ENCODE assay signal across 21 cellular contexts in the genomic region with DNA sequence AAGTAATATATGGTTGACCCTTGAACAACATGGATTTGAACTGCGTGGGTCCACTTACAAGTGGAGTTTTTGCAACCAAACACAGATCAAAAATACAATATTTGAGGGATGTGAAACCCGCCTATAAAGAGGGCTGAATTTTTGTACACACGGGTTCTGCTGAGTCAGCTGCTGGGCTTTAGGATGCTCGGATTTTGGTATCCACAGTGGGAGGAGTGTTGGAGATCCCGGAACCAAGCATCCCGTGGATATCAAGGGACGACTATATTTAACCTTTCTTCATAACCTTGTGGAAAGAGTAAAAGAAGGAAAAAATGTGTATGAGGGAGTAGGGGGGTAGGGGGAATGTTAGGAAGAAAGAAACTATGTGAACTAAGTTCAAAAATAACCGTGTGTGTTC. TPM values are rescaled to one million over a fixed set of nuclear protein-coding genes. Genes with fewer than 3 reads are reported as not detected.
DNase-seq lines count a peak whose midpoint lies in the region; ATAC-seq and TF ChIP-seq lines count a peak whose summit lies in the region.
"Had no signal": no experiment of that assay in that cellular context is flagged by ENCODE, and none has a peak within 500 bp of the region (broad histone marks: within the 10 kb centered on the region; RNA-seq: fewer than 3 reads in every experiment).

No MANE protein-coding gene starts in this region.

- H2AFZ ChIP-seq in GM23338 = peak overlapping the region; percentile 23; the same call in 1 of the 2 replicates

- WGBS in liver = 60% methylated on average over 8 of the region's 8 CpGs
- 64 to 75% (median 67%) methylated on average over 8 of the region's 8 CpGs for WGBS in spleen, 5 donors

- ATAC-seq in GM23338 = no peak
- no peak for ATAC-seq in GM18519 (IDR thresholded peaks at IDR 0.05; ENCODE audit: low FRiP score, unreplicated experiment)
- ATAC-seq: GM12878 had no signal

- no peak overlapping the region for H3K9ac ChIP-seq in liver (ENCODE audit: low read depth in 1 of 2, low read length in 2 of 2)

- no peaks in the 10 kb centered on the region for H4K20me1 ChIP-seq in GM23338 (replicated peaks; ENCODE audit: insufficient read depth)

- H3K9me3 Mint-ChIP-seq in GM23338 = no peaks in the 10 kb centered on the region

- H3K27me3 ChIP-seq in GM23338 (ENCODE audit: insufficient read depth) (no peaks in the 10 kb centered on the region), liver (ENCODE audit: control insufficient read depth in 4 of 4, insufficient read depth in 4 of 4, low read length in 3 of 4) (no peaks in the 10 kb centered on the region), spleen (replicated peaks in 1 of 7) (no peaks in the 10 kb centered on the region), WERI-Rb-1 (ENCODE audit: insufficient read depth, low read depth, severe bottlenecking) (no peaks in the 10 kb centered on the region)
- H3K27me3 ChIP-seq: BE2C, Peyer's patch, SJSA1 had no signal

- DNase-seq in GM23338 (ENCODE audit: low spot score) = no peak
- peak; percentile 21 for DNase-seq in dermis blood vessel endothelial cell
- DNase-seq in spleen = no peak
- DNase-seq in DMS153 treated with DMSO at 0.1 percent for 48 hours (lab: John Stamatoyannopoulos, UW; ENCODE audit: unreplicated experiment) = no peak
- no peak for DNase-seq in WERI-Rb-1
- no peak for DNase-seq in NCI-H1930 (lab: John Stamatoyannopoulos, UW)
- DNase-seq: BE2C; CD4-positive, CD25-positive, alpha-beta regulatory T cell; COR-L47; DMS 273 treated with DMSO at 0.1 percent for 48 hours; GF-D8; GOT3; Karpas-422; NCI-H1436; NCI-H2029 treated with DMSO at 0.1 percent for 48 hours; NK-92 treated with Interleukin-12 subunit alpha and Interleukin-12 subunit beta, amount 100 ng/mL, for 24 hours; Peyer's patch had no signal

- no peaks in the 10 kb centered on the region for H3K79me2 ChIP-seq in GM23338 (replicated peaks; ENCODE audit: insufficient read depth)

- H3K9me3 ChIP-seq in liver (ENCODE audit: control insufficient read depth in 4 of 4, low read length in 3 of 4) (no peaks in the 10 kb centered on the region), spleen (no peaks in the 10 kb centered on the region), WERI-Rb-1 (ENCODE audit: severe bottlenecking) (no peaks in the 10 kb centered on the region)
- H3K9me3 ChIP-seq: BE2C, Peyer's patch, SJSA1 had no signal

- H3K9me2 ChIP-seq in GM23338 (ENCODE audit: insufficient read depth) = no peaks in the 10 kb centered on the region

- H3K4me3 ChIP-seq in GM23338 (no peak overlapping the region), liver (ENCODE audit: low read depth in 1 of 3, low read length in 3 of 3) (no peak overlapping the region), spleen (no peak overlapping the region), WERI-Rb-1 (ENCODE audit: low read depth, low read length) (no peak overlapping the region)
- H3K4me3 ChIP-seq: GM12878, Peyer's patch, SJSA1 had no signal

- intact Hi-C loops in spleen (cut with DNase I; ENCODE audit: low total_unique reads) = no loop called here

- H3K4me3 Mint-ChIP-seq in GM23338 = no peak overlapping the region
- H3K4me3 Mint-ChIP-seq: CD4-positive, CD25-positive, alpha-beta regulatory T cell had no signal

- no peak overlapping the region for H3K27ac Mint-ChIP-seq in GM23338
- H3K27ac Mint-ChIP-seq: CD4-positive, CD25-positive, alpha-beta regulatory T cell had no signal

- no peak for TF ChIP-seq POLR2A in spleen (IDR thresholded peaks at IDR 0.05)

- TF ChIP-seq RAD21 in liver (IDR thresholded peaks at IDR 0.05) = no peak

- TF ChIP-seq CTCF in GM23338 (conservative IDR thresholded peaks at IDR 0.05; ENCODE audit: low read depth in 2 of 2) (no peak), liver (IDR thresholded peaks at IDR 0.05; ENCODE audit: low read depth, low read length, missing input control) (no peak), spleen (IDR thresholded peaks at IDR 0.05 in 8 of 11, conservative IDR thresholded peaks at IDR 0.05 in 3 of 11) (no peak), WERI-Rb-1 (IDR thresholded peaks at IDR 0.05; ENCODE audit: low read depth, low read length) (no peak)

- no peaks in the 10 kb centered on the region for H3K4me1 Mint-ChIP-seq in GM23338
- H3K4me1 Mint-ChIP-seq: CD4-positive, CD25-positive, alpha-beta regulatory T cell had no signal

- H3K27ac ChIP-seq in GM23338 (ENCODE audit: low read depth) (no peak overlapping the region), liver (ENCODE audit: low read depth in 1 of 2, low read length in 2 of 2) (peak overlapping the region; percentile 63 to 79), spleen (peak overlapping the region in 7 of 8 donors; percentile 35 to 83 (median 75)), WERI-Rb-1 (no peak overlapping the region)
- H3K27ac ChIP-seq: SJSA1 had no signal

- no peaks in the 10 kb centered on the region for H3K36me3 ChIP-seq in GM23338 (ENCODE audit: insufficient read depth)
- no peaks in the 10 kb centered on the region for H3K36me3 ChIP-seq in liver (ENCODE audit: control insufficient read depth in 4 of 4, insufficient read depth in 3 of 4, low read depth in 1 of 4, low read length in 3 of 4)
- H3K36me3 ChIP-seq in spleen = no peaks in the 10 kb centered on the region
- H3K36me3 ChIP-seq in WERI-Rb-1 = no peaks in the 10 kb centered on the region
- H3K36me3 ChIP-seq: BE2C, Peyer's patch, SJSA1 had no signal

- H3K4me1 ChIP-seq in GM23338 (ENCODE audit: insufficient read depth) = no peaks in the 10 kb centered on the region
- H3K4me1 ChIP-seq in liver (ENCODE audit: control insufficient read depth in 4 of 4, insufficient read depth in 4 of 4, low read length in 3 of 4) = peaks cover 3 to 20% (median 12%) of the 10 kb centered on the region in 4 donors
- H3K4me1 ChIP-seq in spleen = no peaks in the 10 kb centered on the region
- H3K4me1 ChIP-seq: BE2C, Peyer's patch had no signal

- H3K4me2 ChIP-seq in GM23338 = no peak overlapping the region

- no peaks in the 10 kb centered on the region for H3K27me3 Mint-ChIP-seq in GM23338 (ENCODE audit: insufficient read depth, low read depth, poor library complexity)

- no peaks in the 10 kb centered on the region for H3F3A ChIP-seq in GM23338 (replicated peaks; ENCODE audit: low read depth)

- H3K36me3 Mint-ChIP-seq in GM23338 (ENCODE audit: low read depth) = no peaks in the 10 kb centered on the region
- H3K36me3 Mint-ChIP-seq: CD4-positive, CD25-positive, alpha-beta regulatory T cell had no signal

TF ChIP-seq in GM23338, 12 proteins besides CTCF, POLR2A, EP300 and RAD21 (continues in another document):
- TF ChIP-seq CREB1 (CRISPR knock-in tag; IDR thresholded peaks at IDR 0.05; ENCODE audit: low read depth) = no peak

TF ChIP-seq in liver, 16 proteins besides CTCF, POLR2A, EP300 and RAD21:
- TF ChIP-seq, protein P1, sequence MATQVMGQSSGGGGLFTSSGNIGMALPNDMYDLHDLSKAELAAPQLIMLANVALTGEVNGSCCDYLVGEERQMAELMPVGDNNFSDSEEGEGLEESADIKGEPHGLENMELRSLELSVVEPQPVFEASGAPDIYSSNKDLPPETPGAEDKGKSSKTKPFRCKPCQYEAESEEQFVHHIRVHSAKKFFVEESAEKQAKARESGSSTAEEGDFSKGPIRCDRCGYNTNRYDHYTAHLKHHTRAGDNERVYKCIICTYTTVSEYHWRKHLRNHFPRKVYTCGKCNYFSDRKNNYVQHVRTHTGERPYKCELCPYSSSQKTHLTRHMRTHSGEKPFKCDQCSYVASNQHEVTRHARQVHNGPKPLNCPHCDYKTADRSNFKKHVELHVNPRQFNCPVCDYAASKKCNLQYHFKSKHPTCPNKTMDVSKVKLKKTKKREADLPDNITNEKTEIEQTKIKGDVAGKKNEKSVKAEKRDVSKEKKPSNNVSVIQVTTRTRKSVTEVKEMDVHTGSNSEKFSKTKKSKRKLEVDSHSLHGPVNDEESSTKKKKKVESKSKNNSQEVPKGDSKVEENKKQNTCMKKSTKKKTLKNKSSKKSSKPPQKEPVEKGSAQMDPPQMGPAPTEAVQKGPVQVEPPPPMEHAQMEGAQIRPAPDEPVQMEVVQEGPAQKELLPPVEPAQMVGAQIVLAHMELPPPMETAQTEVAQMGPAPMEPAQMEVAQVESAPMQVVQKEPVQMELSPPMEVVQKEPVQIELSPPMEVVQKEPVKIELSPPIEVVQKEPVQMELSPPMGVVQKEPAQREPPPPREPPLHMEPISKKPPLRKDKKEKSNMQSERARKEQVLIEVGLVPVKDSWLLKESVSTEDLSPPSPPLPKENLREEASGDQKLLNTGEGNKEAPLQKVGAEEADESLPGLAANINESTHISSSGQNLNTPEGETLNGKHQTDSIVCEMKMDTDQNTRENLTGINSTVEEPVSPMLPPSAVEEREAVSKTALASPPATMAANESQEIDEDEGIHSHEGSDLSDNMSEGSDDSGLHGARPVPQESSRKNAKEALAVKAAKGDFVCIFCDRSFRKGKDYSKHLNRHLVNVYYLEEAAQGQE (IDR thresholded peaks at IDR 0.05) = peak; percentile 11
- TF ChIP-seq YY1 (IDR thresholded peaks at IDR 0.05) = no peak

RNA-seq across cellular contexts. Expression of a gene that starts 10.0 kb away (rescaled TPM):
- total RNA-seq in GM23338 (2014; rRNA removed; shearing (Covaris generic)) = 0.31 and 6.5 TPM in 2 replicates
- polyA plus RNA-seq in GM23338 (2016; fragmentation: Nextera tagmentation; extraction: Ambion mirVana) = 1.9 and 2.6 TPM in 2 replicates
- total RNA-seq in dermis blood vessel endothelial cell = 14.5 and 26.9 TPM in 2 replicates
- total RNA-seq in liver = 10 to 100 TPM in 1 of 2 donors, 1 to 10 TPM in 1; 9.1 to 11.9 TPM
- polyA plus RNA-seq in liver = 10 to 100 TPM; 12.9 to 13.2 TPM
- total RNA-seq in spleen = 10 to 100 TPM; 23.3 to 52.1 (median 28.6) TPM
- 10 to 100 TPM; 11.6 to 28.1 (median 27.5) TPM for polyA plus RNA-seq in spleen

RNA-seq across cellular contexts. Expression of a gene that starts 13.8 kb away (rescaled TPM):
- total RNA-seq in GM23338 (2014; rRNA removed; shearing (Covaris generic)) = 25.7 and 25.8 TPM in 2 replicates
- polyA plus RNA-seq in GM23338 (2016; fragmentation: Nextera tagmentation; extraction: Ambion mirVana) = 37.7 and 42.3 TPM in 2 replicates
- total RNA-seq in dermis blood vessel endothelial cell = 22.6 and 26.2 TPM in 2 replicates
- total RNA-seq in liver = 10 to 100 TPM; 20.2 to 36.3 TPM
- polyA plus RNA-seq in liver = 10 to 100 TPM; 29.3 to 65.2 TPM
- total RNA-seq in spleen = 10 to 100 TPM; 20.2 to 38.7 (median 35.6) TPM
- 10 to 100 TPM; 12.0 to 15.3 (median 12.9) TPM for polyA plus RNA-seq in spleen

Comparison
In these comparisons a context has a peak if more than half of its experiments do, and no peak if none do; other contexts are left out.
1. H3K27ac ChIP-seq: peak in liver (2 of 2) and spleen (7 of 8); none in GM23338 (single experiment) and WERI-Rb-1 (single experiment).